In the genomic region with DNA sequence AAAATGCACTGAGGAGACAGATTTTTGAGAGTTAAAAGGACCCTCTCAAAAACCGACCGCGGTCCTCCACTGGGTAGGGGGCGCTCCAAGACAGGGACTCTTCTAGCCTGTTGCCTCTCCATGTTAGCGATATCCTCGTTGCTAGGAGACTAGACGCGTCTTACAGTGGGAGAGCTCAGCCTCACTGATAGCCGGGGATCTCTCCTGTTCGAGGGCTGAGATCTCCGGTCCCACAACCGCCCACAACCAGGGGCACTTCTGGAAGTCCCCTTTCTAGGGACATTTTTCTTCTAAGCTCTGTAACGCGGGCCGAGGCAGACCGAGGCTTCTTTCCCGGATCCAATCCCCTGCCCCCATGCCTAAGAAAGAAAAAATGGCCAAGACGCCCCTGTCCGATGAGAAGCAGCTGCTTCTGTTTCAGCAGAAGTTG, we compare ENCODE assay signal across 8 cellular contexts. TPM values are rescaled to one million over a fixed set of nuclear protein-coding genes. Genes with fewer than 3 reads are reported as not detected.
A peak's percentile ranks its signal among the peaks of the same experiment; 100 is the strongest.
DNase-seq lines count a peak whose midpoint lies in the region; ATAC-seq and TF ChIP-seq lines count a peak whose summit lies in the region.

No MANE protein-coding gene starts in this region.

- 0% methylated on average over 8 to 11 of the region's 19 CpGs for WGBS in gastroesophageal sphincter (ENCODE audit: low coverage in 1 of 2), 2 donors

- H3K9me3 ChIP-seq in RWPE2 (ENCODE audit: severe bottlenecking) (no peaks in the 10 kb centered on the region), gastroesophageal sphincter (no peaks in the 10 kb centered on the region), osteoblast (ENCODE audit: low read depth, low read length) (no peaks in the 10 kb centered on the region)

- no peak for TF ChIP-seq POLR2A in gastroesophageal sphincter (IDR thresholded peaks at IDR 0.05)

- peak; percentile 66 for ATAC-seq in GM19395 (IDR thresholded peaks at IDR 0.05; ENCODE audit: unreplicated experiment)
- ATAC-seq in RWPE2 (ENCODE audit: low read depth), result peak; percentile 70
- peak; percentile 73 for ATAC-seq in gastroesophageal sphincter

- peak overlapping the region; percentile 81 for H3K4me2 ChIP-seq in osteoblast (ENCODE audit: insufficient read depth, low read length)

- H3K4me1 ChIP-seq in RWPE2 (ENCODE audit: insufficient read depth, poor library complexity, severe bottlenecking), result no peaks in the 10 kb centered on the region
- peaks cover 0 to 13% (median 0%) of the 10 kb centered on the region in 3 donors for H3K4me1 ChIP-seq in gastroesophageal sphincter
- H3K4me1 ChIP-seq in osteoblast (ENCODE audit: insufficient read depth, low read length), result peaks cover 2% of the 10 kb centered on the region

- TF ChIP-seq CTCF in AG10803 (conservative IDR thresholded peaks at IDR 0.05; ENCODE audit: low read length), result peak; percentile 60
- TF ChIP-seq CTCF in RWPE2 (IDR thresholded peaks at IDR 0.05; ENCODE audit: poor library complexity, severe bottlenecking), result peak; percentile 11
- TF ChIP-seq CTCF in gastroesophageal sphincter (IDR thresholded peaks at IDR 0.05), result peak in 3 of 4 experiments; percentile 22 to 57 (median 36)
- peak; percentile 57 for TF ChIP-seq CTCF in osteoblast (IDR thresholded peaks at IDR 0.05; ENCODE audit: extremely low read depth, low read depth, low read length)

- H3K4me3 ChIP-seq in AG10803 (ENCODE audit: low read length), result peak overlapping the region; percentile 57
- H3K4me3 ChIP-seq in Jurkat, Clone E6-1 (ENCODE audit: low read length), result peak overlapping the region; percentile 53
- peak overlapping the region; percentile 11 for H3K4me3 ChIP-seq in RWPE2 (ENCODE audit: severe bottlenecking)
- peak overlapping the region; percentile 19 to 37 for H3K4me3 ChIP-seq in gastroesophageal sphincter
- H3K4me3 ChIP-seq in osteoblast (ENCODE audit: insufficient read depth, low read length), result peak overlapping the region; percentile 66

- peak overlapping the region; percentile 45 for H2AFZ ChIP-seq in osteoblast (ENCODE audit: low read length)

- no peaks in the 10 kb centered on the region for H4K20me1 ChIP-seq in osteoblast (ENCODE audit: insufficient read depth, low read length)

- DNase-seq in AG10803 (ENCODE audit: low read depth) (peak; percentile 74), RWPE2 (ENCODE audit: low spot score) (no peak), osteoblast (ENCODE audit: insufficient read length, low spot score, missing footprints) (peak; percentile 72), superior temporal gyrus (ENCODE audit: extremely low spot score) (peak; percentile 83)
- peak; percentile 83 for DNase-seq in Jurkat, Clone E6-1 (ENCODE audit: low read depth, low spot score)
- peak; percentile 77 for DNase-seq in activated gamma-delta T cell treated with anti-CD3 and anti-CD28 coated beads, Interleukin-2, amount 50 U/mL, for 16 hours (ENCODE audit: low read depth)

- no peak for TF ChIP-seq EP300 in gastroesophageal sphincter (IDR thresholded peaks at IDR 0.05)

- no peaks in the 10 kb centered on the region for H3K36me3 ChIP-seq in RWPE2 (ENCODE audit: low read depth)
- H3K36me3 ChIP-seq in gastroesophageal sphincter, result no peaks in the 10 kb centered on the region
- H3K36me3 ChIP-seq in osteoblast (ENCODE audit: insufficient read depth, low read length), result no peaks in the 10 kb centered on the region

- no peaks in the 10 kb centered on the region for H3K27me3 ChIP-seq in RWPE2 (ENCODE audit: insufficient read depth, poor library complexity, severe bottlenecking)
- no peaks in the 10 kb centered on the region for H3K27me3 ChIP-seq in gastroesophageal sphincter
- H3K27me3 ChIP-seq in osteoblast (ENCODE audit: insufficient read depth, low read length), result no peaks in the 10 kb centered on the region

- H3K79me2 ChIP-seq in osteoblast (ENCODE audit: insufficient read depth, low read length), result no peaks in the 10 kb centered on the region

- H3K27ac ChIP-seq in RWPE2 (ENCODE audit: poor library complexity, severe bottlenecking) (no peak overlapping the region), gastroesophageal sphincter (no peak overlapping the region), osteoblast (ENCODE audit: low read depth, low read length) (no peak overlapping the region)

RNA-seq across cellular contexts. Expression of a gene that starts 21.3 kb away (rescaled TPM):
- polyA plus RNA-seq in Jurkat, Clone E6-1 (2012; ENCODE audit: insufficient read depth, insufficient read length), result 40.3 TPM
- total RNA-seq in gastroesophageal sphincter (1 to 10 TPM; 3.4 to 8.3 (median 7.1) TPM), osteoblast (24.8 and 31.8 TPM in 2 replicates)

RNA-seq across cellular contexts. Expression of a gene that starts 38.3 kb away (rescaled TPM):
- 4.1 TPM for polyA plus RNA-seq in Jurkat, Clone E6-1 (2012; ENCODE audit: insufficient read depth, insufficient read length)
- total RNA-seq in gastroesophageal sphincter, result 1 to 10 TPM in 1 of 4 donors, under 1 TPM in 1, not detected in 2; 0.19 to 1.9 TPM
- 0.29 and 0.36 TPM in 2 replicates for total RNA-seq in osteoblast

RNA-seq across cellular contexts. Expression of a gene that starts 52.0 kb away (rescaled TPM):
- polyA plus RNA-seq in Jurkat, Clone E6-1 (2012; ENCODE audit: insufficient read depth, insufficient read length), result 149 TPM
- total RNA-seq in gastroesophageal sphincter, result 10 to 100 TPM; 66.8 to 85.8 (median 73.0) TPM
- 48.6 and 53.6 TPM in 2 replicates for total RNA-seq in osteoblast

RNA-seq across cellular contexts. Expression of a gene that starts 53.3 kb away (rescaled TPM):
- 120 TPM for polyA plus RNA-seq in Jurkat, Clone E6-1 (2012; ENCODE audit: insufficient read depth, insufficient read length)
- total RNA-seq in gastroesophageal sphincter (10 to 100 TPM; 52.6 to 91.6 (median 83.1) TPM), osteoblast (51.9 and 53.9 TPM in 2 replicates)

Comparison
In these comparisons a context has a peak if more than half of its experiments do, and no peak if none do; other contexts are left out.
1. H3K4me3 ChIP-seq: peak in every context shown above with its lines; median percentile 66 in osteoblast; 57 in AG10803; 53 in Jurkat, Clone E6-1; 28 in gastroesophageal sphincter; 11 in RWPE2.